Comparison of ENCODE assay signal across 1 cellular context in genomic region chr7:152025077-152025936, GRCh38.
A peak's percentile ranks its signal among the peaks of the same experiment; 100 is the strongest.
TF ChIP-seq lines count a peak whose summit lies in the region.

GALNT11 (plus strand) TSS chr7:152025674; CDS start chr7:152094228, 68,554 bp downstream.

TF ChIP-seq in K562, 482 proteins besides CTCF, POLR2A, EP300 and RAD21 (continued from another document and continues in another):
- TF ChIP-seq ARID3A (IDR thresholded peaks at IDR 0.05; ENCODE audit: borderline replicate concordance, low read depth, low read length) (no peak), ZNF551 (CRISPR knock-in tag; IDR thresholded peaks at IDR 0.05) (no peak), BCL6 (CRISPR knock-in tag; IDR thresholded peaks at IDR 0.05) (no peak), SOX6 (IDR thresholded peaks at IDR 0.05) (peak; percentile 62; the same call in 1 of the 2 replicates), SMARCA4 (IDR thresholded peaks at IDR 0.05) (peak; percentile 70), PRMT5 (CRISPR knock-in tag; IDR thresholded peaks at IDR 0.05) (no peak), ETV5 (CRISPR knock-in tag; IDR thresholded peaks at IDR 0.05; ENCODE audit: low read depth) (peak; percentile 67), PTRF (tag; IDR thresholded peaks at IDR 0.05) (no peak), POLR2H (tag; IDR thresholded peaks at IDR 0.05; ENCODE audit: low read depth) (peak; percentile 78), SMARCE1 (IDR thresholded peaks at IDR 0.05) (peak; percentile 20; the same call in 1 of the 2 replicates), NELFE (IDR thresholded peaks at IDR 0.05; ENCODE audit: insufficient read depth, insufficient read length) (no peak), SIRT6 (IDR thresholded peaks at IDR 0.05; ENCODE audit: low read depth, low read length) (no peak), SIN3A (IDR thresholded peaks at IDR 0.05; ENCODE audit: borderline replicate concordance in 2 of 2, control insufficient read depth in 1 of 2, low read depth in 2 of 2, low read length in 2 of 2) (no peak; a peak in 1 of 4 replicates), TSC22D4 (tag; IDR thresholded peaks at IDR 0.05) (no peak), ZBTB26 (CRISPR knock-in tag; IDR thresholded peaks at IDR 0.05) (no peak), NR2C2 (CRISPR knock-in tag; IDR thresholded peaks at IDR 0.05) (0 out of 2 replicates have a peak, but pooled peaks have one; percentile 29), NR2C2 (tag; IDR thresholded peaks at IDR 0.05) (peak; percentile 57), ZNF212 (CRISPR knock-in tag; IDR thresholded peaks at IDR 0.05) (no peak), PTBP1 (IDR thresholded peaks at IDR 0.05; ENCODE audit: low read depth, low read length) (peak; percentile 80; the same call in 1 of the 2 replicates), NFYB (IDR thresholded peaks at IDR 0.05; ENCODE audit: extremely low read depth, insufficient read length) (no peak), PYGO2 (tag; IDR thresholded peaks at IDR 0.05) (no peak), TAF7 (tag; IDR thresholded peaks at IDR 0.05) (no peak), POLR2B (IDR thresholded peaks at IDR 0.05; ENCODE audit: low read depth, partially characterized antibody) (peak; percentile 92), LCOR (CRISPR knock-in tag; IDR thresholded peaks at IDR 0.05) (peak; percentile 70; the same call in 1 of the 2 replicates), POU5F1 (IDR thresholded peaks at IDR 0.05; ENCODE audit: borderline replicate concordance, low read depth, low read length, partially characterized antibody) (no peak), RBM34 (IDR thresholded peaks at IDR 0.05; ENCODE audit: borderline replicate concordance, insufficient read depth, low read length) (no peak), ZBED1 (IDR thresholded peaks at IDR 0.05) (peak; percentile 69), TAF9B (IDR thresholded peaks at IDR 0.05; ENCODE audit: partially characterized antibody) (peak; percentile 50), SAFB (IDR thresholded peaks at IDR 0.05; ENCODE audit: borderline replicate concordance, low read depth, low read length) (peak; percentile 94), ARNT (IDR thresholded peaks at IDR 0.05) (peak; percentile 74 to 88; a peak in 3 of 4 replicates), NUFIP1 (IDR thresholded peaks at IDR 0.05; ENCODE audit: partially characterized antibody) (no peak), NEUROD1 (IDR thresholded peaks at IDR 0.05; ENCODE audit: borderline replicate concordance, low read depth, low read length, partially characterized antibody) (peak; percentile 25), FOXO4 (CRISPR knock-in tag; IDR thresholded peaks at IDR 0.05) (no peak), MEIS2 (IDR thresholded peaks at IDR 0.05; ENCODE audit: partially characterized antibody) (peak; percentile 70), ZC3H8 (IDR thresholded peaks at IDR 0.05) (no peak), CAMTA2 (CRISPR knock-in tag; conservative IDR thresholded peaks at IDR 0.05) (peak; percentile 50; the same call in 1 of the 2 replicates), SMARCC2 (IDR thresholded peaks at IDR 0.05; ENCODE audit: low read depth) (no peak; the same call in 1 of the 2 replicates), CGGBP1 (CRISPR knock-in tag; IDR thresholded peaks at IDR 0.05) (peak; percentile 28; the same call in 1 of the 2 replicates), CHD2 (IDR thresholded peaks at IDR 0.05; ENCODE audit: low read depth, low read length) (no peak), ZFP91 (CRISPR knock-in tag; IDR thresholded peaks at IDR 0.05) (no peak), ERF (CRISPR knock-in tag; IDR thresholded peaks at IDR 0.05) (peak; percentile 85; the same call in 1 of the 2 replicates), DMBX1 (CRISPR knock-in tag; IDR thresholded peaks at IDR 0.05; ENCODE audit: borderline replicate concordance) (no peak), ZBTB12 (CRISPR knock-in tag; IDR thresholded peaks at IDR 0.05) (peak; percentile 95), DEAF1 (CRISPR knock-in tag; IDR thresholded peaks at IDR 0.05) (no peak), U2AF1 (optimal IDR thresholded peaks at IDR 0.05; ENCODE audit: low read depth, low read length) (no peak), ZKSCAN8 (CRISPR knock-in tag; IDR thresholded peaks at IDR 0.05) (no peak), MAFF (IDR thresholded peaks at IDR 0.05; ENCODE audit: low read length) (no peak), MIER1 (IDR thresholded peaks at IDR 0.05; ENCODE audit: low read depth) (peak; percentile 78; the same call in 1 of the 2 replicates), ZNF263 (CRISPR knock-in tag; IDR thresholded peaks at IDR 0.05; ENCODE audit: borderline replicate concordance) (peak; percentile 86), ZNF282 (CRISPR knock-in tag; IDR thresholded peaks at IDR 0.05) (no peak), IRF2 (CRISPR knock-in tag; IDR thresholded peaks at IDR 0.05) (no peak), ZNF12 (CRISPR knock-in tag; IDR thresholded peaks at IDR 0.05) (peak; percentile 28; the same call in 1 of the 2 replicates), MEF2D (tag; conservative IDR thresholded peaks at IDR 0.05; ENCODE audit: low read depth) (no peak), GMEB1 (CRISPR knock-in tag; IDR thresholded peaks at IDR 0.05) (peak; percentile 95), SUPT5H (IDR thresholded peaks at IDR 0.05) (peak; percentile 94), ZNF239 (CRISPR knock-in tag; IDR thresholded peaks at IDR 0.05) (no peak), NBN (IDR thresholded peaks at IDR 0.05; ENCODE audit: low read depth) (peak; percentile 91), DNMT1 (IDR thresholded peaks at IDR 0.05) (0 out of 2 replicates have a peak, but pooled peaks have one; percentile 71), GTF2B (IDR thresholded peaks at IDR 0.05; ENCODE audit: extremely low read depth, insufficient read length) (no peak), ILK (tag; IDR thresholded peaks at IDR 0.05; ENCODE audit: borderline replicate concordance, low read depth) (no peak), ELK1 (CRISPR knock-in tag; IDR thresholded peaks at IDR 0.05) (no peak), NFRKB (IDR thresholded peaks at IDR 0.05; ENCODE audit: low read depth) (peak; percentile 67; the same call in 1 of the 2 replicates), HNRNPLL (IDR thresholded peaks at IDR 0.05; ENCODE audit: low read depth, low read length, poor library complexity, severe bottlenecking) (peak; percentile 93), PREB (CRISPR knock-in tag; IDR thresholded peaks at IDR 0.05) (no peak; the same call in 1 of the 2 replicates)
